In genomic region chr10:45274364-45274763, GRCh38 we compare ENCODE assay signal across 12 cellular contexts. TPM values are rescaled to one million over a fixed set of nuclear protein-coding genes. Genes with fewer than 3 reads are reported as not detected.
"Had no signal": no experiment of that assay in that cellular context is flagged by ENCODE, and none has a peak within 500 bp of the region (broad histone marks: within the 10 kb centered on the region; RNA-seq: fewer than 3 reads in every experiment).

No MANE protein-coding gene starts in this region.

- H3K9me3 ChIP-seq: HAP-1 had no signal

- FAIRE-seq: H1, H54 had no signal

- H3K9me3 Mint-ChIP-seq: HFFc6 had no signal

- H3K4me2 ChIP-seq: GM23338 had no signal

- H3K9ac ChIP-seq: GM23248 had no signal

- H3K27ac Mint-ChIP-seq: GM23338, H9, HFFc6 had no signal

- ATAC-seq: GM23338, HCT116 had no signal

- H3K4me3 Mint-ChIP-seq: GM23338, H9, HFFc6 had no signal

- H3K4me3 ChIP-seq: GM23248, GM23338, HAP-1 had no signal

- H2AFZ ChIP-seq: GM23248, GM23338 had no signal

- DNase-seq: GM23248, GOT3, H7, H9, HCEC 1CT, HFFc6 had no signal

- H3K36me3 ChIP-seq: HAP-1 had no signal

- H3K27ac ChIP-seq: GM23248 had no signal

RNA-seq across cellular contexts. Expression of gene OR13A1, which starts 41.0 kb away (rescaled TPM):
- total RNA-seq: GM23248, GM23338, H1, H4, H7, HFFc6 had no signal
- polyA plus RNA-seq: GM23248 had no signal
